Comparison of ENCODE assay signal across 1 cellular context in genomic region chr6:15956205-15957106, GRCh38.
TF ChIP-seq lines count a peak whose summit lies in the region.

No MANE protein-coding gene starts in this region.

TF ChIP-seq in K562, 482 proteins besides CTCF, POLR2A, EP300 and RAD21 (continued from another document and continues in another):
- peak; percentile 69 for TF ChIP-seq MGA (IDR thresholded peaks at IDR 0.05)
- TF ChIP-seq NCOR1 (IDR thresholded peaks at IDR 0.05) = no peak
- peak; percentile 27; the same call in 1 of the 2 replicates for TF ChIP-seq ZNF766 (CRISPR knock-in tag; conservative IDR thresholded peaks at IDR 0.05)
- 0 out of 2 replicates have a peak, but pooled peaks have one; percentile 34 for TF ChIP-seq CEBPB (tag; IDR thresholded peaks at IDR 0.05)
- TF ChIP-seq TEAD2 (tag; IDR thresholded peaks at IDR 0.05) = 0 out of 2 replicates have a peak, but pooled peaks have one; percentile 53
- TF ChIP-seq KDM1A (IDR thresholded peaks at IDR 0.05) = 0 out of 4 replicates have a peak, but pooled peaks of 1 of the 2 experiments have one; percentile 5
- peak; percentile 87; the same call in 1 of the 2 replicates for TF ChIP-seq SREBF1 (IDR thresholded peaks at IDR 0.05; ENCODE audit: borderline replicate concordance, low read depth, low read length)
- TF ChIP-seq CBFA2T3 (IDR thresholded peaks at IDR 0.05) = 0 out of 2 replicates have a peak, but pooled peaks have one; percentile 16
- no peak for TF ChIP-seq NONO (IDR thresholded peaks at IDR 0.05; ENCODE audit: low read depth in 2 of 2, low read length in 1 of 2)
- no peak for TF ChIP-seq ZNF224 (CRISPR knock-in tag; IDR thresholded peaks at IDR 0.05)
- 0 out of 2 replicates have a peak, but pooled peaks have one; percentile 45 for TF ChIP-seq CREB3 (tag; conservative IDR thresholded peaks at IDR 0.05; ENCODE audit: low read depth)
- TF ChIP-seq BCOR (IDR thresholded peaks at IDR 0.05) = no peak
- TF ChIP-seq CBFA2T2 (conservative IDR thresholded peaks at IDR 0.05) = 0 out of 2 replicates have a peak, but pooled peaks have one; percentile 6
- 0 out of 2 replicates have a peak, but pooled peaks have one; percentile 23 for TF ChIP-seq CREM (IDR thresholded peaks at IDR 0.05; ENCODE audit: low read depth)
- TF ChIP-seq E2F6 (IDR thresholded peaks at IDR 0.05; ENCODE audit: borderline replicate concordance in 1 of 2, extremely low read depth in 1 of 2, insufficient read depth in 1 of 2, insufficient read length in 1 of 2, low read depth in 1 of 2, low read length in 1 of 2, poor library complexity in 1 of 2, severe bottlenecking in 1 of 2) = peak in 1 of 2 experiments; percentile 62
- TF ChIP-seq MTA2 (IDR thresholded peaks at IDR 0.05; ENCODE audit: low read depth) = no peak
- TF ChIP-seq CXXC5 (CRISPR knock-in tag; IDR thresholded peaks at IDR 0.05) = peak; percentile 53; the same call in 1 of the 2 replicates
- no peak for TF ChIP-seq SOX6 (IDR thresholded peaks at IDR 0.05)
- no peak for TF ChIP-seq ATF1 (CRISPR knock-in tag; IDR thresholded peaks at IDR 0.05)
- TF ChIP-seq ATF1 (tag; IDR thresholded peaks at IDR 0.05) = peak; percentile 52; the same call in 1 of the 2 replicates
- TF ChIP-seq ZNF24 (IDR thresholded peaks at IDR 0.05) = peak; percentile 81
- peak; percentile 78 to 96 for TF ChIP-seq FOXA3 (CRISPR knock-in tag; conservative IDR thresholded peaks at IDR 0.05 in 1 of 2, IDR thresholded peaks at IDR 0.05 in 1 of 2)
- TF ChIP-seq BACH1 (tag; IDR thresholded peaks at IDR 0.05) = 0 out of 2 replicates have a peak, but pooled peaks have one; percentile 19
- TF ChIP-seq ZNF561 (CRISPR knock-in tag; conservative IDR thresholded peaks at IDR 0.05) = no peak
- TF ChIP-seq ZNF592 (IDR thresholded peaks at IDR 0.05) = 0 out of 2 replicates have a peak, but pooled peaks have one; percentile 48
- TF ChIP-seq IRF9 (tag; IDR thresholded peaks at IDR 0.05) = 0 out of 2 replicates have a peak, but pooled peaks have one; percentile 16
- peak; percentile 51; the same call in 1 of the 2 replicates for TF ChIP-seq FOXJ2 (tag; IDR thresholded peaks at IDR 0.05)
- peak in 1 of 2 experiments; percentile 27; a peak in 1 of 4 replicates for TF ChIP-seq MNT (conservative IDR thresholded peaks at IDR 0.05)
- TF ChIP-seq NR2C1 (IDR thresholded peaks at IDR 0.05) = peak; percentile 91
- peak; percentile 93 for TF ChIP-seq NR2C1 (tag; IDR thresholded peaks at IDR 0.05)
- no peak for TF ChIP-seq HSF4 (CRISPR knock-in tag; IDR thresholded peaks at IDR 0.05; ENCODE audit: borderline replicate concordance)
- no peak for TF ChIP-seq HES1 (IDR thresholded peaks at IDR 0.05; ENCODE audit: low read depth)
- TF ChIP-seq ZC3H8 (IDR thresholded peaks at IDR 0.05) = no peak
- TF ChIP-seq SP1 (CRISPR knock-in tag; IDR thresholded peaks at IDR 0.05) = 0 out of 2 replicates have a peak, but pooled peaks have one; percentile 9
- TF ChIP-seq JUND (IDR thresholded peaks at IDR 0.05; ENCODE audit: borderline replicate concordance, low read depth, low read length) = no peak
- 0 out of 3 replicates have a peak, but pooled peaks have one; percentile 21 for TF ChIP-seq JUND (tag; IDR thresholded peaks at IDR 0.05; ENCODE audit: borderline replicate concordance, low read depth, low read length)
- TF ChIP-seq BHLHE40 (IDR thresholded peaks at IDR 0.05; ENCODE audit: low read length) = peak; percentile 90
- no peak for TF ChIP-seq RBM22 (IDR thresholded peaks at IDR 0.05; ENCODE audit: low read depth, low read length, poor library complexity, severe bottlenecking)
- peak; percentile 56; the same call in 1 of the 2 replicates for TF ChIP-seq NR2C2 (CRISPR knock-in tag; IDR thresholded peaks at IDR 0.05)
- TF ChIP-seq NR2C2 (tag; IDR thresholded peaks at IDR 0.05) = peak; percentile 91
- peak; percentile 47; the same call in 1 of the 2 replicates for TF ChIP-seq DMBX1 (CRISPR knock-in tag; IDR thresholded peaks at IDR 0.05; ENCODE audit: borderline replicate concordance)
- TF ChIP-seq DIDO1 (tag; IDR thresholded peaks at IDR 0.05; ENCODE audit: low read depth) = no peak
- TF ChIP-seq LEF1 (IDR thresholded peaks at IDR 0.05) = 0 out of 2 replicates have a peak, but pooled peaks have one; percentile 74
- TF ChIP-seq ZNF717 (CRISPR knock-in tag; IDR thresholded peaks at IDR 0.05) = no peak
- TF ChIP-seq RCOR1 (IDR thresholded peaks at IDR 0.05; ENCODE audit: borderline replicate concordance in 1 of 2, low read depth in 2 of 2, low read length in 2 of 2) = no peak
